Comparison of ENCODE assay signal across 9 cellular contexts in genomic region chr12:119693006-119693405, GRCh38. TPM values are rescaled to one million over a fixed set of nuclear protein-coding genes. Genes with fewer than 3 reads are reported as not detected.
A peak's percentile ranks its signal among the peaks of the same experiment; 100 is the strongest.
DNase-seq lines count a peak whose midpoint lies in the region; ATAC-seq and TF ChIP-seq lines count a peak whose summit lies in the region.
"Had no signal": no experiment of that assay in that cellular context is flagged by ENCODE, and none has a peak within 500 bp of the region (broad histone marks: within the 10 kb centered on the region; RNA-seq: fewer than 3 reads in every experiment).

No MANE protein-coding gene starts in this region.

- H3K4me1 ChIP-seq in heart right ventricle (peaks cover 2 to 30% (median 23%) of the 10 kb centered on the region in 9 donors), stomach (peaks cover 20 to 42% (median 29%) of the 10 kb centered on the region in 4 donors)

- intact Hi-C loops in heart right ventricle (cut with DNase I) (no loop called here), stomach (cut with DNase I; ENCODE audit: low total_unique reads) (no loop called here)

- 28 to 43% methylated on average over 6 of the region's 6 CpGs for WGBS in heart right ventricle, 2 donors
- WGBS in stomach, 5 donors, result 14 to 17% (median 15%) methylated on average over 6 of the region's 6 CpGs

- TF ChIP-seq POLR2A in stomach (IDR thresholded peaks at IDR 0.05), result no peak

- peak; percentile 88 for DNase-seq in HFF-Myc (ENCODE audit: extremely low read depth, low read depth)
- peak; percentile 62 for DNase-seq in T1000 (lab: John Stamatoyannopoulos, UW)
- DNase-seq in heart right ventricle, result peak in 1 of 2 donors; percentile 72
- DNase-seq in stomach, result peak; percentile 84
- DNase-seq in C1 segment of cervical spinal cord (lab: John Stamatoyannopoulos, UW), result no peak
- DNase-seq: anterior cingulate cortex had no signal

- H3K4me3 ChIP-seq in HFF-Myc (replicated peaks; ENCODE audit: low read depth, low read length), result no peak overlapping the region
- no peak overlapping the region for H3K4me3 ChIP-seq in heart right ventricle
- H3K4me3 ChIP-seq in stomach, result no peak overlapping the region

- H3K27me3 ChIP-seq in heart right ventricle (no peaks in the 10 kb centered on the region), stomach (no peaks in the 10 kb centered on the region)

- H3K9me3 ChIP-seq in heart right ventricle (no peaks in the 10 kb centered on the region), stomach (no peaks in the 10 kb centered on the region)

- peak overlapping the region in 9 of 10 donors; percentile 10 to 62 (median 31) for H3K27ac ChIP-seq in heart right ventricle
- peak overlapping the region; percentile 60 to 87 (median 77) for H3K27ac ChIP-seq in stomach

- TF ChIP-seq CTCF in HFF-Myc (IDR thresholded peaks at IDR 0.05; ENCODE audit: low read depth, low read length, missing control alignments) (no peak), heart right ventricle (IDR thresholded peaks at IDR 0.05) (no peak), stomach (IDR thresholded peaks at IDR 0.05) (no peak)

- peaks cover 0 to 19% (median 0%) of the 10 kb centered on the region in 9 donors for H3K36me3 ChIP-seq in heart right ventricle
- peaks cover 0 to 20% (median 11%) of the 10 kb centered on the region in 4 donors for H3K36me3 ChIP-seq in stomach

- ATAC-seq in heart right ventricle (peak; percentile 52 to 94 (median 87)), GM21367 (IDR thresholded peaks at IDR 0.05; ENCODE audit: unreplicated experiment) (no peak), HG02759 (IDR thresholded peaks at IDR 0.05; ENCODE audit: unreplicated experiment) (no peak), GM21723 (IDR thresholded peaks at IDR 0.05; ENCODE audit: unreplicated experiment) (no peak)

- TF ChIP-seq EP300 in stomach (IDR thresholded peaks at IDR 0.05), result no peak

RNA-seq across cellular contexts. Expression of gene PRKAB1, which starts 25.1 kb away (rescaled TPM):
- 10 to 100 TPM in 5 of 10 donors, 1 to 10 TPM in 5; 8.6 to 14.5 (median 10.4) TPM for total RNA-seq in heart right ventricle
- polyA plus RNA-seq in heart right ventricle, result 10 to 100 TPM; 13.5 to 14.3 TPM
- total RNA-seq in stomach, result 100 to 1,000 TPM in 1 of 5 donors, 10 to 100 TPM in 4; 22.6 to 143 (median 53.6) TPM
- 10 to 100 TPM; 30.7 to 53.6 (median 45.8) TPM for polyA plus RNA-seq in stomach

Comparison
In these comparisons a context has a peak if more than half of its experiments do, and no peak if none do; other contexts are left out.
1. DNase-seq: peak in HFF-Myc (single experiment), T1000 (single experiment) and stomach (single experiment); none in C1 segment of cervical spinal cord (0 of 14).
2. ATAC-seq: peak in heart right ventricle (8 of 8); none in GM21367 (single experiment), HG02759 (single experiment) and GM21723 (single experiment).